ENCODE assay signal across 8 cellular contexts in genomic region chr5:141850183-141850768, GRCh38. TPM values are rescaled to one million over a fixed set of nuclear protein-coding genes. Genes with fewer than 3 reads are reported as not detected.
A peak's percentile ranks its signal among the peaks of the same experiment; 100 is the strongest.
DNase-seq lines count a peak whose midpoint lies in the region; ATAC-seq lines count a peak whose summit lies in the region.

No MANE protein-coding gene starts in this region.

- intact Hi-C loops in left colon (cut with DNase I, micrococcal nuclease): no loop called here

- ATAC-seq in HG03442 (IDR thresholded peaks at IDR 0.05; ENCODE audit: unreplicated experiment) (peak; percentile 2), left colon (peak; percentile 5)

- peak; percentile 81 for DNase-seq in activated CD8-positive, alpha-beta memory T cell treated with anti-CD3 and anti-CD28 coated beads for 24 hours
- no peak for DNase-seq in activated CD8-positive, alpha-beta memory T cell treated with anti-CD3 and anti-CD28 coated beads, Interleukin-2, amount 50 U/mL, for 48 hours
- DNase-seq in T follicular helper cell (ENCODE audit: low read depth) (peak; percentile 7), cerebellum (ENCODE audit: low spot score) (peak; percentile 62), left colon (peak in 1 of 2 donors; percentile 32), NCI-H1417 treated with DMSO at 0.1 percent for 48 hours (lab: John Stamatoyannopoulos, UW) (no peak)
- DNase-seq in stimulated activated CD8-positive, alpha-beta memory T cell treated with anti-CD3 and anti-CD28 coated beads, Interleukin-12 subunit alpha, Interleukin-12 subunit beta, amount 100 ng/mL, for 1 hour (ENCODE audit: low read depth): peak; percentile 13

RNA-seq across cellular contexts. Expression of gene PCDH1, which starts 27.9 kb away (rescaled TPM):
- total RNA-seq in cerebellum: 27.4 TPM
- 100 to 1,000 TPM; 133 to 147 TPM for total RNA-seq in left colon

Comparison
In these comparisons a context has a peak if more than half of its experiments do, and no peak if none do; other contexts are left out.
1. DNase-seq: peak in activated CD8-positive, alpha-beta memory T cell treated with anti-CD3 and anti-CD28 coated beads for 24 hours (single experiment), T follicular helper cell (single experiment), cerebellum (single experiment) and stimulated activated CD8-positive, alpha-beta memory T cell treated with anti-CD3 and anti-CD28 coated beads, Interleukin-12 subunit alpha, Interleukin-12 subunit beta, amount 100 ng/mL, for 1 hour (single experiment); none in activated CD8-positive, alpha-beta memory T cell treated with anti-CD3 and anti-CD28 coated beads, Interleukin-2, amount 50 U/mL, for 48 hours (single experiment) and NCI-H1417 treated with DMSO at 0.1 percent for 48 hours (single experiment).